In genomic region chr9:14939378-14939777, GRCh38 we compare ENCODE assay signal across 22 cellular contexts. TPM values are rescaled to one million over a fixed set of nuclear protein-coding genes. Genes with fewer than 3 reads are reported as not detected.
"Had no signal": no experiment of that assay in that cellular context is flagged by ENCODE, and none has a peak within 500 bp of the region (broad histone marks: within the 10 kb centered on the region; RNA-seq: fewer than 3 reads in every experiment).

No MANE protein-coding gene starts in this region.

- ATAC-seq: esophagus mucosa; gastrocnemius medialis; heart right ventricle; left colon; naive thymus-derived CD4-positive, alpha-beta T cell; right cardiac atrium; stimulated activated effector memory CD8-positive, alpha-beta T cell treated with anti-CD3 and anti-CD28 coated beads, Interleukin-12 subunit alpha, Interleukin-12 subunit beta, amount 100 ng/mL, for 72 hours; stimulated activated naive CD8-positive, alpha-beta T cell treated with anti-CD3 and anti-CD28 coated beads, Interleukin-15, Interleukin-2, amounts not matched to agents 100 U/mL and 50 U/mL, for 24 hours had no signal

- H3K9me3 ChIP-seq: gastrocnemius medialis, heart right ventricle, ovary, suprapubic skin, thyroid gland, upper lobe of left lung, vagina had no signal

- H3K27ac ChIP-seq: dorsolateral prefrontal cortex, gastrocnemius medialis, ovary, suprapubic skin, thyroid gland, upper lobe of left lung, vagina had no signal

- H3K4me2 ChIP-seq: smooth muscle cell had no signal

- H3K27me3 ChIP-seq: dorsolateral prefrontal cortex, gastrocnemius medialis, heart right ventricle, ovary, suprapubic skin, thyroid gland, upper lobe of left lung, vagina had no signal

- H3K36me3 ChIP-seq: gastrocnemius medialis, heart right ventricle, ovary, suprapubic skin, thyroid gland, upper lobe of left lung, vagina had no signal

- H3K4me3 ChIP-seq: dorsolateral prefrontal cortex, gastrocnemius medialis, heart right ventricle, ovary, smooth muscle cell, suprapubic skin, thyroid gland, upper lobe of left lung, vagina had no signal

- H3K4me1 ChIP-seq: gastrocnemius medialis, suprapubic skin, upper lobe of left lung, vagina had no signal

- FAIRE-seq: kidney had no signal

- DNase-seq: cortex of kidney; dorsolateral prefrontal cortex; effector CD8-positive, alpha-beta T cell; gastrocnemius medialis; heart right ventricle; kidney; left colon; mammary epithelial cell; naive thymus-derived CD4-positive, alpha-beta T cell; nucleus accumbens; ovary; right cardiac atrium; stimulated activated CD4-positive, alpha-beta T cell treated with anti-CD3 and anti-CD28 coated beads, Interleukin-4, amount 100 ng/mL, for 1 hour; stimulated activated CD8-positive, alpha-beta memory T cell treated with anti-CD3 and anti-CD28 coated beads, Interleukin-4, amount 100 ng/mL, for 48 hours; stimulated activated naive CD8-positive, alpha-beta T cell treated with anti-CD3 and anti-CD28 coated beads, Interleukin-15, Interleukin-2, amounts not matched to agents 100 U/mL and 50 U/mL, for 24 hours; thyroid gland; upper lobe of left lung had no signal

RNA-seq across cellular contexts. Expression of gene FREM1, which starts 29.1 kb away (rescaled TPM):
- total RNA-seq: mammary epithelial cell had no signal
- polyA plus RNA-seq: mammary epithelial cell; naive thymus-derived CD4-positive, alpha-beta T cell had no signal
